15 cellular contexts compared by ENCODE assay signal in genomic region chr10:33239257-33239656, GRCh38.
"Had no signal": no experiment of that assay in that cellular context is flagged by ENCODE, and none has a peak within 500 bp of the region (broad histone marks: within the 10 kb centered on the region; RNA-seq: fewer than 3 reads in every experiment).

No MANE protein-coding gene starts in this region.

- H3K27me3 Mint-ChIP-seq: brain had no signal

- H3K27me3 ChIP-seq: adrenal gland, ovary, thyroid gland had no signal

- ATAC-seq: activated T-helper 17 cell treated with anti-CD3 and anti-CD28 coated beads, Interleukin-2, amount 50 U/mL, for 72 hours; esophagus mucosa; left colon had no signal

- H3K4me3 Mint-ChIP-seq: activated T-helper 17 cell treated with anti-CD3 and anti-CD28 coated beads, Interleukin-2, amount 50 U/mL, for 72 hours; brain; endodermal cell; nephron progenitor cell had no signal

- H3K9me3 ChIP-seq: adrenal gland, ovary, thyroid gland had no signal

- H3K9me3 Mint-ChIP-seq: activated T-helper 17 cell treated with anti-CD3 and anti-CD28 coated beads, Interleukin-2, amount 50 U/mL, for 72 hours; brain; endodermal cell; nephron progenitor cell had no signal

- H3K4me3 ChIP-seq: adrenal gland, ovary, skin epidermis, thyroid gland had no signal

- H3K27ac ChIP-seq: adrenal gland, ovary, thyroid gland had no signal

- H3K27ac Mint-ChIP-seq: activated T-helper 17 cell treated with anti-CD3 and anti-CD28 coated beads, Interleukin-2, amount 50 U/mL, for 72 hours; brain had no signal

- H3K36me3 ChIP-seq: ovary, thyroid gland had no signal

- H3K4me1 Mint-ChIP-seq: activated T-helper 17 cell treated with anti-CD3 and anti-CD28 coated beads, Interleukin-2, amount 50 U/mL, for 72 hours had no signal

- DNase-seq: activated CD4-positive, alpha-beta T cell treated with anti-CD3 and anti-CD28 coated beads, Interleukin-2, amount 50 U/mL, for 1 hour; activated naive CD4-positive, alpha-beta T cell treated with anti-CD3 and anti-CD28 coated beads, Interleukin-2, amount 50 U/mL, for 16 hours; activated T-cell treated with anti-CD3 and anti-CD28 coated beads for 4 hours; adrenal gland; cerebellar nuclear complex; dermis blood vessel endothelial cell; endodermal cell; left colon; nephron progenitor cell; ovary; thyroid gland had no signal
